ENCODE assay signal across 12 cellular contexts in the genomic region with DNA sequence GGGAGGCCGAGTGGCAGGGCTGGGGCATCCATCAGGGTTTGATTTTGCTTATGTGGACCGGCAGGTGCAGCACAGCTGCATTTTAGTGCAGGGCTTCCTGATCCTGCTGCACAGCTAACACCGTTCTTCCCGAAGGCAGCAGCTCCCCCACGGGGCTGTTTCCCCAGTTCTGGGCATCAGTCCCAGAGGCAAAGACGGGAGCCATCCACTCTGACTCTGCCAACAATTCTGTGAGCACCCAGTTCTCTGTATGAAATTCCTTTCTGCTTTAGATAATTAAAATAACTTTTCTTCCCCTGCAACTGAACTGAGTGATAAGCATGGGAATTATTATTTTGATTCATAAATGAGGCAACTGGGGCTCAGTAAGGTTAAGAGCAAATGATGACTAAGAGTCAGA.
DNase-seq lines count a peak whose midpoint lies in the region; ATAC-seq and TF ChIP-seq lines count a peak whose summit lies in the region.
"Had no signal": no experiment of that assay in that cellular context is flagged by ENCODE, and none has a peak within 500 bp of the region (broad histone marks: within the 10 kb centered on the region; RNA-seq: fewer than 3 reads in every experiment).

No MANE protein-coding gene starts in this region.

- peak; percentile 79 for ATAC-seq in omental fat pad (ENCODE audit: low FRiP score)
- no peak for ATAC-seq in left lung
- ATAC-seq: activated CD4-positive, CD25-positive, alpha-beta regulatory T cell treated with anti-CD3 and anti-CD28 coated beads, Interleukin-2, amount 50 U/mL, for 24 hours had no signal

- H3K27ac ChIP-seq in dorsolateral prefrontal cortex, result peak overlapping the region in 4 of 59 donors; percentile 7 to 34 (median 22)
- no peak overlapping the region for H3K27ac ChIP-seq in sigmoid colon
- H3K27ac ChIP-seq in coronary artery, result no peak overlapping the region
- H3K27ac ChIP-seq in left lung, result no peak overlapping the region
- H3K27ac ChIP-seq: cardiac muscle cell had no signal

- H3K27me3 ChIP-seq in dorsolateral prefrontal cortex, result no peaks in the 10 kb centered on the region
- peaks cover 0 to 10% (median 0%) of the 10 kb centered on the region in 3 donors for H3K27me3 ChIP-seq in sigmoid colon
- H3K27me3 ChIP-seq in left lung, result no peaks in the 10 kb centered on the region
- H3K27me3 ChIP-seq: cardiac muscle cell had no signal

- H3K4me3 ChIP-seq in dorsolateral prefrontal cortex (no peak overlapping the region), sigmoid colon (no peak overlapping the region), coronary artery (no peak overlapping the region), left lung (no peak overlapping the region)
- H3K4me3 ChIP-seq: cardiac muscle cell had no signal

- H3K36me3 ChIP-seq in sigmoid colon (no peaks in the 10 kb centered on the region), left lung (no peaks in the 10 kb centered on the region)
- H3K36me3 ChIP-seq: cardiac muscle cell had no signal

- intact Hi-C loops in dorsolateral prefrontal cortex (cut with DNase I), result loop anchor here in 1 of 2 donors (10.0 kb wide), 1 partner anchor 91 kb away; no protein-coding TSS in a partner anchor
- intact Hi-C loops in sigmoid colon (cut with DNase I), result no loop called here
- intact Hi-C loops in left lung (cut with DNase I), result no loop called here

- no peak for TF ChIP-seq POLR2A in sigmoid colon (IDR thresholded peaks at IDR 0.05)

- TF ChIP-seq CTCF in dorsolateral prefrontal cortex (IDR thresholded peaks at IDR 0.05 in 54 of 56, conservative IDR thresholded peaks at IDR 0.05 in 2 of 56; ENCODE audit: low read depth in 1 of 56, partially characterized antibody in 56 of 56) (peak in 16 of 56 donors; percentile 7 to 34 (median 16)), omental fat pad (IDR thresholded peaks at IDR 0.05) (no peak), sigmoid colon (IDR thresholded peaks at IDR 0.05) (no peak), coronary artery (IDR thresholded peaks at IDR 0.05) (no peak), left lung (IDR thresholded peaks at IDR 0.05) (no peak)

- no peak for TF ChIP-seq EP300 in sigmoid colon (IDR thresholded peaks at IDR 0.05)

- H3K9me3 ChIP-seq in sigmoid colon, result no peaks in the 10 kb centered on the region
- no peaks in the 10 kb centered on the region for H3K9me3 ChIP-seq in left lung

- H3K4me1 ChIP-seq in sigmoid colon (no peaks in the 10 kb centered on the region), left lung (no peaks in the 10 kb centered on the region)

- WGBS in sigmoid colon, 2 donors, result 27 to 52% methylated on average over 6 of the region's 6 CpGs

- DNase-seq in DMS79 treated with DMSO at 0.1 percent for 48 hours (lab: John Stamatoyannopoulos, UW), result peak; percentile 13
- DNase-seq in NCI-H1694 (lab: John Stamatoyannopoulos, UW), result peak; percentile 9
- DNase-seq in dorsolateral prefrontal cortex, result peak in 9 of 10 donors; percentile 23 to 76 (median 64)
- DNase-seq in omental fat pad (ENCODE audit: low spot score), result no peak
- DNase-seq in sigmoid colon, result no peak
- DNase-seq in coronary artery (ENCODE audit: low spot score), result no peak
- no peak for DNase-seq in left lung
- DNase-seq: AML-193; small intestine; stimulated activated CD4-positive, alpha-beta T cell treated with anti-CD3 and anti-CD28 coated beads, Interleukin-4, amount 100 ng/mL, for 24 hours had no signal

Comparison
In these comparisons a context has a peak if more than half of its experiments do, and no peak if none do; other contexts are left out.
1. DNase-seq: peak in DMS79 treated with DMSO at 0.1 percent for 48 hours (single experiment), NCI-H1694 (single experiment) and dorsolateral prefrontal cortex (9 of 10); none in omental fat pad (single experiment), sigmoid colon (single experiment), coronary artery (single experiment) and left lung (0 of 2).